In genomic region chr3:64257096-64257755, GRCh38 we compare ENCODE assay signal across 1 cellular context.
TF ChIP-seq lines count a peak whose summit lies in the region.

No MANE protein-coding gene starts in this region.

TF ChIP-seq in GM23338, 12 proteins besides CTCF, POLR2A, EP300 and RAD21 (continued from another document):
- TF ChIP-seq ZNF462 (CRISPR knock-in tag; IDR thresholded peaks at IDR 0.05): no peak
- no peak for TF ChIP-seq EZH2phosphoT487 (IDR thresholded peaks at IDR 0.05; ENCODE audit: unreplicated experiment)
- no peak for TF ChIP-seq STAT1 (IDR thresholded peaks at IDR 0.05; ENCODE audit: unreplicated experiment)
